22 cellular contexts compared by ENCODE assay signal in genomic region chr17:81020443-81020766, GRCh38. TPM values are rescaled to one million over a fixed set of nuclear protein-coding genes. Genes with fewer than 3 reads are reported as not detected.
DNase-seq lines count a peak whose midpoint lies in the region; ATAC-seq and TF ChIP-seq lines count a peak whose summit lies in the region.
"Had no signal": no experiment of that assay in that cellular context is flagged by ENCODE, and none has a peak within 500 bp of the region (broad histone marks: within the 10 kb centered on the region; RNA-seq: fewer than 3 reads in every experiment).

No MANE protein-coding gene starts in this region.

- intact Hi-C loops in dendritic cell treated with granulocyte-macrophage colony-stimulating factor and Interleukin-4, amounts not matched to agents 40 ng/mL and 50 ng/mL, for 4 days (cut with micrococcal nuclease), result no loop called here

- H3K27ac ChIP-seq in GM23248 (peak overlapping the region; percentile 69; the same call in 1 of the 2 replicates), muscle layer of colon (ENCODE audit: low read depth, low read length) (peak overlapping the region; percentile 65)
- H3K27ac ChIP-seq: thoracic aorta had no signal

- H3K27me3 Mint-ChIP-seq in dendritic cell treated with granulocyte-macrophage colony-stimulating factor and Interleukin-4, amounts not matched to agents 40 ng/mL and 50 ng/mL, for 4 days, result peaks cover 36% of the 10 kb centered on the region
- H3K27me3 Mint-ChIP-seq: activated naive CD8-positive, alpha-beta T cell treated with anti-CD3 and anti-CD28 coated beads, Interleukin-2, amount 50 U/mL, for 24 hours; CD4-positive, alpha-beta T cell had no signal

- peak overlapping the region; percentile 67 for H3K9ac ChIP-seq in GM23248
- H3K9ac ChIP-seq in muscle layer of colon (ENCODE audit: low read length), result peak overlapping the region; percentile 44

- DNase-seq in GM23248 (no peak), omental fat pad (ENCODE audit: low spot score) (no peak), BE2C (no peak), globus pallidus (ENCODE audit: low spot score) (no peak)
- no peak for DNase-seq in stimulated activated effector memory CD8-positive, alpha-beta T cell treated with anti-CD3 and anti-CD28 coated beads, Interleukin-12 subunit alpha, Interleukin-12 subunit beta, amount 100 ng/mL, for 72 hours (ENCODE audit: low spot score in 2 of 2)
- DNase-seq: activated CD4-positive, alpha-beta memory T cell treated with anti-CD3 and anti-CD28 coated beads for 36 hours; activated CD4-positive, CD25-positive, alpha-beta regulatory T cell; activated effector memory CD4-positive, alpha-beta T cell treated with anti-CD3 and anti-CD28 coated beads, Interleukin-2, amount 50 U/mL, for 16 hours; activated naive CD8-positive, alpha-beta T cell treated with anti-CD3 and anti-CD28 coated beads, Interleukin-2, amount 50 U/mL, for 24 hours; CD4-positive, alpha-beta T cell; hippocampal formation; NCI-H1105; NCI-H2029 treated with DMSO at 0.1 percent for 48 hours; NCI-H345; occipital lobe; SHP77 treated with DMSO at 0.1 percent for 48 hours; stimulated activated CD4-positive, alpha-beta T cell treated with anti-CD3 and anti-CD28 coated beads, Interleukin-4, amount 100 ng/mL, for 24 hours; stimulated activated naive CD4-positive, alpha-beta T cell had no signal

- no peak for ATAC-seq in stimulated activated effector memory CD8-positive, alpha-beta T cell treated with anti-CD3 and anti-CD28 coated beads, Interleukin-12 subunit alpha, Interleukin-12 subunit beta, amount 100 ng/mL, for 72 hours
- no peak for ATAC-seq in omental fat pad (ENCODE audit: low FRiP score)
- no peak for ATAC-seq in GM19463 (IDR thresholded peaks at IDR 0.05; ENCODE audit: unreplicated experiment)
- ATAC-seq: activated naive CD8-positive, alpha-beta T cell treated with anti-CD3 and anti-CD28 coated beads, Interleukin-2, amount 50 U/mL, for 24 hours had no signal

- in situ Hi-C loops in GM23248 (cut with MboI), result no loop called here

- H3F3A ChIP-seq in GM23248 (ENCODE audit: insufficient read depth), result peaks cover 7% of the 10 kb centered on the region

- no peaks in the 10 kb centered on the region for H3K36me3 Mint-ChIP-seq in dendritic cell treated with granulocyte-macrophage colony-stimulating factor and Interleukin-4, amounts not matched to agents 40 ng/mL and 50 ng/mL, for 4 days (ENCODE audit: low read depth)
- no peaks in the 10 kb centered on the region for H3K36me3 Mint-ChIP-seq in stimulated activated effector memory CD8-positive, alpha-beta T cell treated with anti-CD3 and anti-CD28 coated beads, Interleukin-12 subunit alpha, Interleukin-12 subunit beta, amount 100 ng/mL, for 72 hours

- 80 to 82% methylated on average over 11 of the region's 11 CpGs for WGBS in GM23248 (ENCODE audit: low coverage in 1 of 2, low lambda C conversion rate in 2 of 2, missing lambda C conversion rate in 2 of 2), 2 experiments

- H3K79me2 ChIP-seq in GM23248 (ENCODE audit: insufficient read depth), result no peaks in the 10 kb centered on the region

- H3K27ac Mint-ChIP-seq in dendritic cell treated with granulocyte-macrophage colony-stimulating factor and Interleukin-4, amounts not matched to agents 40 ng/mL and 50 ng/mL, for 4 days, result peak overlapping the region; percentile 89
- peak overlapping the region; percentile 26 for H3K27ac Mint-ChIP-seq in stimulated activated effector memory CD8-positive, alpha-beta T cell treated with anti-CD3 and anti-CD28 coated beads, Interleukin-12 subunit alpha, Interleukin-12 subunit beta, amount 100 ng/mL, for 72 hours
- H3K27ac Mint-ChIP-seq: activated CD4-positive, alpha-beta memory T cell treated with anti-CD3 and anti-CD28 coated beads for 36 hours; activated naive CD8-positive, alpha-beta T cell treated with anti-CD3 and anti-CD28 coated beads, Interleukin-2, amount 50 U/mL, for 24 hours had no signal

- H3K4me2 ChIP-seq in GM23248 (ENCODE audit: unreplicated experiment), result peak overlapping the region; percentile 41

- 0 out of 2 replicates have a peak, but pooled peaks cover 9% of the 10 kb centered on the region for H3K27me3 ChIP-seq in GM23248 (replicated peaks; ENCODE audit: insufficient read depth)
- H3K27me3 ChIP-seq in muscle layer of colon (ENCODE audit: control insufficient read depth in 1 of 2, insufficient read depth in 2 of 2, low read length in 2 of 2), result no peaks in the 10 kb centered on the region
- H3K27me3 ChIP-seq in BE2C, result no peaks in the 10 kb centered on the region

- H3K4me3 Mint-ChIP-seq in dendritic cell treated with granulocyte-macrophage colony-stimulating factor and Interleukin-4, amounts not matched to agents 40 ng/mL and 50 ng/mL, for 4 days, result no peak overlapping the region
- no peak overlapping the region for H3K4me3 Mint-ChIP-seq in stimulated activated effector memory CD8-positive, alpha-beta T cell treated with anti-CD3 and anti-CD28 coated beads, Interleukin-12 subunit alpha, Interleukin-12 subunit beta, amount 100 ng/mL, for 72 hours
- H3K4me3 Mint-ChIP-seq: activated CD4-positive, alpha-beta memory T cell treated with anti-CD3 and anti-CD28 coated beads for 36 hours; activated naive CD8-positive, alpha-beta T cell treated with anti-CD3 and anti-CD28 coated beads, Interleukin-2, amount 50 U/mL, for 24 hours had no signal

- TF ChIP-seq CTCF in omental fat pad (IDR thresholded peaks at IDR 0.05), result no peak
- no peak for TF ChIP-seq CTCF in BE2C (IDR thresholded peaks at IDR 0.05; ENCODE audit: low read depth, low read length)

- H3K4me3 ChIP-seq in GM23248, result no peak overlapping the region
- H3K4me3 ChIP-seq in muscle layer of colon (ENCODE audit: low read depth in 1 of 2, low read length in 2 of 2), result no peak overlapping the region
- H3K4me3 ChIP-seq in BE2C (ENCODE audit: low read depth, low read length), result no peak overlapping the region
- H3K4me3 ChIP-seq: thoracic aorta had no signal

- H4K20me1 ChIP-seq in GM23248 (ENCODE audit: insufficient read depth), result no peaks in the 10 kb centered on the region

- H3K9me3 Mint-ChIP-seq in dendritic cell treated with granulocyte-macrophage colony-stimulating factor and Interleukin-4, amounts not matched to agents 40 ng/mL and 50 ng/mL, for 4 days, result no peaks in the 10 kb centered on the region
- no peaks in the 10 kb centered on the region for H3K9me3 Mint-ChIP-seq in stimulated activated effector memory CD8-positive, alpha-beta T cell treated with anti-CD3 and anti-CD28 coated beads, Interleukin-12 subunit alpha, Interleukin-12 subunit beta, amount 100 ng/mL, for 72 hours
- H3K9me3 Mint-ChIP-seq: CD4-positive, alpha-beta T cell had no signal

- H2AFZ ChIP-seq in GM23248, result peak overlapping the region; percentile 52

- H3K9me3 ChIP-seq in GM23248 (ENCODE audit: low read depth) (no peaks in the 10 kb centered on the region), muscle layer of colon (ENCODE audit: low read length) (no peaks in the 10 kb centered on the region), BE2C (no peaks in the 10 kb centered on the region)
- H3K9me3 ChIP-seq: thoracic aorta had no signal

- no peaks in the 10 kb centered on the region for H3K36me3 ChIP-seq in GM23248 (ENCODE audit: low read depth)
- no peaks in the 10 kb centered on the region for H3K36me3 ChIP-seq in muscle layer of colon (ENCODE audit: insufficient read depth, low read length)
- H3K36me3 ChIP-seq in BE2C, result no peaks in the 10 kb centered on the region
- H3K36me3 ChIP-seq: thoracic aorta had no signal

- peaks cover 39% of the 10 kb centered on the region for H3K4me1 Mint-ChIP-seq in dendritic cell treated with granulocyte-macrophage colony-stimulating factor and Interleukin-4, amounts not matched to agents 40 ng/mL and 50 ng/mL, for 4 days (ENCODE audit: low read depth)
- H3K4me1 Mint-ChIP-seq in stimulated activated effector memory CD8-positive, alpha-beta T cell treated with anti-CD3 and anti-CD28 coated beads, Interleukin-12 subunit alpha, Interleukin-12 subunit beta, amount 100 ng/mL, for 72 hours, result peaks cover 19% of the 10 kb centered on the region

- peaks cover 19% of the 10 kb centered on the region for H3K4me1 ChIP-seq in GM23248 (ENCODE audit: insufficient read depth)
- peaks cover 36% of the 10 kb centered on the region for H3K4me1 ChIP-seq in muscle layer of colon (ENCODE audit: insufficient read depth, low read length)
- no peaks in the 10 kb centered on the region for H3K4me1 ChIP-seq in BE2C

- no peaks in the 10 kb centered on the region for H3K9me2 ChIP-seq in GM23248 (ENCODE audit: insufficient read depth)

RNA-seq across cellular contexts. Expression of gene BAIAP2, which starts 14.5 kb away (rescaled TPM):
- total RNA-seq in GM23248 (2014; rRNA removed; shearing (Covaris generic)), result 30.6 and 31.7 TPM in 2 replicates
- polyA plus RNA-seq in GM23248 (2016; fragmentation: Nextera tagmentation; extraction: Ambion mirVana), result 28.2 and 31.5 TPM in 2 replicates
- total RNA-seq in omental fat pad, result 10 to 100 TPM; 15.9 to 50.2 (median 36.4) TPM
- 54.3 TPM for polyA plus RNA-seq in BE2C (2012; ENCODE audit: insufficient read depth, insufficient read length, low read depth)

RNA-seq across cellular contexts. Expression of gene CHMP6, which starts 28.8 kb away (rescaled TPM):
- 8.2 and 14.1 TPM in 2 replicates for total RNA-seq in GM23248 (2014; rRNA removed; shearing (Covaris generic))
- 34.0 and 37.1 TPM in 2 replicates for polyA plus RNA-seq in GM23248 (2016; fragmentation: Nextera tagmentation; extraction: Ambion mirVana)
- total RNA-seq in omental fat pad, result 10 to 100 TPM; 13.5 to 23.2 (median 16.8) TPM
- 21.2 TPM for polyA plus RNA-seq in BE2C (2012; ENCODE audit: insufficient read depth, insufficient read length, low read depth)
